Comparison of ENCODE assay signal across 2 cellular contexts in the genomic region with DNA sequence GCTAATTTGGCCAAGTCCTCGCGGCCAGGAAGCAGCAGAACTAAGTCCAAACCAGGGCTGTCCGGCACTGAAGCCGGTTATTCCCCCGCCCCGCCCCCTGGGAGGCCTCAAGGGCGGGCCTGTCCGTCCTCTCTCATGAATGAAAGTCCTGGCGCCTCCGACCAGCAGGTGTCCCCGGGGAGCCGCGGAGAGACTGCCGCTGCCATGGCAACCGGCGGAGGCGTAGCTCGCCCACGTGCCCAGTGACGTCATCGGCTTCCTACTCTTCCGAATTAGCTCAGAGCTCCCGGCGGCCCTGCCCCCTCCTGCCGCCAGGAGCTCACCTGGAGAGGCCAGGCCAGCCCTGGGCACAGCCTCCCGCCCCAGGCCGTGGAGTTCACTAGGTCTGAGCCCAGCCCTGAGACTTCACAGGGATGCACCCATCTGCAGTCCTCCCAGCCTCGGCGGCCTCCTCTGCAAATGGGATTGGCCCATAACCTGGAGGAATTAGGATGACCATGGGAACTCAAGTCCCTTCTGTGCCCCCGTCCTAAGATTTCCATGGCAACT.
A peak's percentile ranks its signal among the peaks of the same experiment; 100 is the strongest.
TF ChIP-seq lines count a peak whose summit lies in the region.

No MANE protein-coding gene starts in this region.

TF ChIP-seq in HEK293, 187 proteins besides CTCF, POLR2A, EP300 and RAD21 (continued from another document and continues in another):
- peak; percentile 56; the same call in 1 of the 2 replicates for TF ChIP-seq ZNF639 (tag by site-specific recombination; IDR thresholded peaks at IDR 0.05)
- no peak for TF ChIP-seq GFI1B (tag by site-specific recombination; IDR thresholded peaks at IDR 0.05)
- TF ChIP-seq, protein P1, sequence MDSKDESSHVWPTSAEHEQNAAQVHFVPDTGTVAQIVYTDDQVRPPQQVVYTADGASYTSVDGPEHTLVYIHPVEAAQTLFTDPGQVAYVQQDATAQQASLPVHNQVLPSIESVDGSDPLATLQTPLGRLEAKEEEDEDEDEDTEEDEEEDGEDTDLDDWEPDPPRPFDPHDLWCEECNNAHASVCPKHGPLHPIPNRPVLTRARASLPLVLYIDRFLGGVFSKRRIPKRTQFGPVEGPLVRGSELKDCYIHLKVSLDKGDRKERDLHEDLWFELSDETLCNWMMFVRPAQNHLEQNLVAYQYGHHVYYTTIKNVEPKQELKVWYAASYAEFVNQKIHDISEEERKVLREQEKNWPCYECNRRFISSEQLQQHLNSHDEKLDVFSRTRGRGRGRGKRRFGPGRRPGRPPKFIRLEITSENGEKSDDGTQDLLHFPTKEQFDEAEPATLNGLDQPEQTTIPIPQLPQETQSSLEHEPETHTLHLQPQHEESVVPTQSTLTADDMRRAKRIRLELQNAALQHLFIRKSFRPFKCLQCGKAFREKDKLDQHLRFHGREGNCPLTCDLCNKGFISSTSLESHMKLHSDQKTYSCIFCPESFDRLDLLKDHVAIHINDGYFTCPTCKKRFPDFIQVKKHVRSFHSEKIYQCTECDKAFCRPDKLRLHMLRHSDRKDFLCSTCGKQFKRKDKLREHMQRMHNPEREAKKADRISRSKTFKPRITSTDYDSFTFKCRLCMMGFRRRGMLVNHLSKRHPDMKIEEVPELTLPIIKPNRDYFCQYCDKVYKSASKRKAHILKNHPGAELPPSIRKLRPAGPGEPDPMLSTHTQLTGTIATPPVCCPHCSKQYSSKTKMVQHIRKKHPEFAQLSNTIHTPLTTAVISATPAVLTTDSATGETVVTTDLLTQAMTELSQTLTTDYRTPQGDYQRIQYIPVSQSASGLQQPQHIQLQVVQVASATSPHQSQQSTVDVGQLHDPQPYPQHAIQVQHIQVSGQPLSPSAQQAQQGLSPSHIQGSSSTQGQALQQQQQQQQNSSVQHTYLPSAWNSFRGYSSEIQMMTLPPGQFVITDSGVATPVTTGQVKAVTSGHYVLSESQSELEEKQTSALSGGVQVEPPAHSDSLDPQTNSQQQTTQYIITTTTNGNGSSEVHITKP (tag by site-specific recombination; IDR thresholded peaks at IDR 0.05): peak; percentile 44
- TF ChIP-seq ZNF140 (tag by site-specific recombination; IDR thresholded peaks at IDR 0.05): no peak
- TF ChIP-seq KLF8 (tag by site-specific recombination; IDR thresholded peaks at IDR 0.05): peak; percentile 85
- TF ChIP-seq ZNF626 (tag by site-specific recombination; IDR thresholded peaks at IDR 0.05): no peak
- TF ChIP-seq ZBTB8A (tag by site-specific recombination; IDR thresholded peaks at IDR 0.05): no peak
- peak; percentile 15; the same call in 1 of the 2 replicates for TF ChIP-seq ZNF610 (tag by site-specific recombination; IDR thresholded peaks at IDR 0.05; ENCODE audit: borderline replicate concordance)
- peak; percentile 26; the same call in 1 of the 2 replicates for TF ChIP-seq FEZF1 (tag by site-specific recombination; IDR thresholded peaks at IDR 0.05)
- peak; percentile 84; the same call in 1 of the 2 replicates for TF ChIP-seq BCL11A (tag by site-specific recombination; IDR thresholded peaks at IDR 0.05; ENCODE audit: low read depth)
- TF ChIP-seq, protein P2, sequence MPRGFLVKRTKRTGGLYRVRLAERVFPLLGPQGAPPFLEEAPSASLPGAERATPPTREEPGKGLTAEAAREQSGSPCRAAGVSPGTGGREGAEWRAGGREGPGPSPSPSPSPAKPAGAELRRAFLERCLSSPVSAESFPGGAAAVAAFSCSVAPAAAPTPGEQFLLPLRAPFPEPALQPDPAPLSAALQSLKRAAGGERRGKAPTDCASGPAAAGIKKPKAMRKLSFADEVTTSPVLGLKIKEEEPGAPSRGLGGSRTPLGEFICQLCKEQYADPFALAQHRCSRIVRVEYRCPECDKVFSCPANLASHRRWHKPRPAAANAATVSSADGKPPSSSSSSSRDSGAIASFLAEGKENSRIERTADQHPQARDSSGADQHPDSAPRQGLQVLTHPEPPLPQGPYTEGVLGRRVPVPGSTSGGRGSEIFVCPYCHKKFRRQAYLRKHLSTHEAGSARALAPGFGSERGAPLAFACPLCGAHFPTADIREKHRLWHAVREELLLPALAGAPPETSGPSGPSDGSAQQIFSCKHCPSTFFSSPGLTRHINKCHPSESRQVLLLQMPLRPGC (tag by site-specific recombination; IDR thresholded peaks at IDR 0.05): peak; percentile 66
- TF ChIP-seq ZNF600 (tag by site-specific recombination; IDR thresholded peaks at IDR 0.05): 0 out of 2 replicates have a peak, but pooled peaks have one; percentile 51
- peak; percentile 96 for TF ChIP-seq OSR2 (tag by site-specific recombination; IDR thresholded peaks at IDR 0.05)
- TF ChIP-seq KLF9 (tag by site-specific recombination; IDR thresholded peaks at IDR 0.05; ENCODE audit: low read depth): peak; percentile 91
- TF ChIP-seq ZNF501 (tag by site-specific recombination; IDR thresholded peaks at IDR 0.05): no peak
- peak; percentile 91 for TF ChIP-seq EGR2 (tag by site-specific recombination; IDR thresholded peaks at IDR 0.05; ENCODE audit: low read depth)
- TF ChIP-seq GLIS1 (tag by site-specific recombination; IDR thresholded peaks at IDR 0.05): peak; percentile 82
- peak; percentile 61 for TF ChIP-seq SCRT2 (tag by site-specific recombination; IDR thresholded peaks at IDR 0.05)
- no peak for TF ChIP-seq ZBTB48 (tag by site-specific recombination; IDR thresholded peaks at IDR 0.05)
- TF ChIP-seq GLI2 (tag by site-specific recombination; IDR thresholded peaks at IDR 0.05; ENCODE audit: borderline replicate concordance, low read depth): no peak
- TF ChIP-seq ZNF239 (tag by site-specific recombination; IDR thresholded peaks at IDR 0.05): no peak
- TF ChIP-seq ZBTB21 (tag by site-specific recombination; IDR thresholded peaks at IDR 0.05): peak; percentile 98
- TF ChIP-seq ZXDB (tag by site-specific recombination; IDR thresholded peaks at IDR 0.05): peak; percentile 86
- TF ChIP-seq ZNF843 (tag by site-specific recombination; IDR thresholded peaks at IDR 0.05): peak; percentile 79
- TF ChIP-seq ZNF621 (tag by site-specific recombination; IDR thresholded peaks at IDR 0.05): no peak
- TF ChIP-seq ZNF555 (tag by site-specific recombination; conservative IDR thresholded peaks at IDR 0.05): no peak
- TF ChIP-seq YY1 (tag by site-specific recombination; IDR thresholded peaks at IDR 0.05): no peak
- TF ChIP-seq ZNF324 (tag by site-specific recombination; IDR thresholded peaks at IDR 0.05): peak; percentile 65; the same call in 1 of the 2 replicates
- peak; percentile 98 for TF ChIP-seq ZEB2 (tag by site-specific recombination; IDR thresholded peaks at IDR 0.05)
- peak; percentile 61; the same call in 1 of the 2 replicates for TF ChIP-seq BCL11B (tag by site-specific recombination; IDR thresholded peaks at IDR 0.05; ENCODE audit: low read depth)
- peak; percentile 95 for TF ChIP-seq IKZF3 (tag by site-specific recombination; IDR thresholded peaks at IDR 0.05)

TF ChIP-seq in SK-N-SH, 30 proteins besides CTCF, POLR2A, EP300 and RAD21 (continued from another document):
- peak; percentile 82 for TF ChIP-seq MAX (IDR thresholded peaks at IDR 0.05; ENCODE audit: low read depth)
- TF ChIP-seq TAF1 (IDR thresholded peaks at IDR 0.05; ENCODE audit: borderline replicate concordance, low read depth, low read length): no peak
- TF ChIP-seq TCF12 (IDR thresholded peaks at IDR 0.05): no peak
- TF ChIP-seq CHD2 (IDR thresholded peaks at IDR 0.05; ENCODE audit: low read length, partially characterized antibody): peak; percentile 53
- 0 out of 2 replicates have a peak, but pooled peaks have one; percentile 42 for TF ChIP-seq RCOR1 (IDR thresholded peaks at IDR 0.05; ENCODE audit: low read length)
- TF ChIP-seq SIN3A (IDR thresholded peaks at IDR 0.05; ENCODE audit: borderline replicate concordance, low read depth, low read length): peak; percentile 80; the same call in 1 of the 2 replicates
